In the genomic region with DNA sequence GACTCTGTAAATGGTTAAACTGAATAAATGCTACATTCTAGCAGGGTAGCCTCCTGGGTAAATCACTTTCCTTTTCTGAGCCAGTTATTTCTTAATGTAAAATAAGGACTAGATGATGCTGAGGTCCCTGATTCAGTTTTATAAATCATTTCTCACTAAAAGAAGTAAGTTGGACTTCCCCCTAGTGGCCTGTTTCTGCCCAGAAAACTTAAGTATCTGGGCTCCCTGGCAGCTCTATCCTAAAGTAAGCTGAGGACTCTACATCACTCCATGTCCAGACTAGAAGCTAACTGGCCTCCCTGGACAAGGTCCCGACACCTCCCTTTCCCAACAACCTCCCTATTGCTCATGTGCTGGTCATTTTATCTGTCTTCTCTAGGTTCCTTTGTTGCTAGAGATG, we compare ENCODE assay signal across 2 cellular contexts.
TF ChIP-seq lines count a peak whose summit lies in the region.

No MANE protein-coding gene starts in this region.

TF ChIP-seq in HCT116, 20 proteins besides CTCF, POLR2A, EP300 and RAD21:
- TF ChIP-seq EZH2phosphoT487 (IDR thresholded peaks at IDR 0.05; ENCODE audit: borderline replicate concordance): no peak
- TF ChIP-seq ZNF274 (IDR thresholded peaks at IDR 0.05; ENCODE audit: low read depth, low read length): no peak
- TF ChIP-seq, protein P1, sequence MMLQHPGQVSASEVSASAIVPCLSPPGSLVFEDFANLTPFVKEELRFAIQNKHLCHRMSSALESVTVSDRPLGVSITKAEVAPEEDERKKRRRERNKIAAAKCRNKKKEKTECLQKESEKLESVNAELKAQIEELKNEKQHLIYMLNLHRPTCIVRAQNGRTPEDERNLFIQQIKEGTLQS (IDR thresholded peaks at IDR 0.05): no peak
- TF ChIP-seq SP1 (IDR thresholded peaks at IDR 0.05; ENCODE audit: low read depth): no peak
- no peak for TF ChIP-seq EGR1 (IDR thresholded peaks at IDR 0.05; ENCODE audit: low read depth)
- TF ChIP-seq, protein P2, sequence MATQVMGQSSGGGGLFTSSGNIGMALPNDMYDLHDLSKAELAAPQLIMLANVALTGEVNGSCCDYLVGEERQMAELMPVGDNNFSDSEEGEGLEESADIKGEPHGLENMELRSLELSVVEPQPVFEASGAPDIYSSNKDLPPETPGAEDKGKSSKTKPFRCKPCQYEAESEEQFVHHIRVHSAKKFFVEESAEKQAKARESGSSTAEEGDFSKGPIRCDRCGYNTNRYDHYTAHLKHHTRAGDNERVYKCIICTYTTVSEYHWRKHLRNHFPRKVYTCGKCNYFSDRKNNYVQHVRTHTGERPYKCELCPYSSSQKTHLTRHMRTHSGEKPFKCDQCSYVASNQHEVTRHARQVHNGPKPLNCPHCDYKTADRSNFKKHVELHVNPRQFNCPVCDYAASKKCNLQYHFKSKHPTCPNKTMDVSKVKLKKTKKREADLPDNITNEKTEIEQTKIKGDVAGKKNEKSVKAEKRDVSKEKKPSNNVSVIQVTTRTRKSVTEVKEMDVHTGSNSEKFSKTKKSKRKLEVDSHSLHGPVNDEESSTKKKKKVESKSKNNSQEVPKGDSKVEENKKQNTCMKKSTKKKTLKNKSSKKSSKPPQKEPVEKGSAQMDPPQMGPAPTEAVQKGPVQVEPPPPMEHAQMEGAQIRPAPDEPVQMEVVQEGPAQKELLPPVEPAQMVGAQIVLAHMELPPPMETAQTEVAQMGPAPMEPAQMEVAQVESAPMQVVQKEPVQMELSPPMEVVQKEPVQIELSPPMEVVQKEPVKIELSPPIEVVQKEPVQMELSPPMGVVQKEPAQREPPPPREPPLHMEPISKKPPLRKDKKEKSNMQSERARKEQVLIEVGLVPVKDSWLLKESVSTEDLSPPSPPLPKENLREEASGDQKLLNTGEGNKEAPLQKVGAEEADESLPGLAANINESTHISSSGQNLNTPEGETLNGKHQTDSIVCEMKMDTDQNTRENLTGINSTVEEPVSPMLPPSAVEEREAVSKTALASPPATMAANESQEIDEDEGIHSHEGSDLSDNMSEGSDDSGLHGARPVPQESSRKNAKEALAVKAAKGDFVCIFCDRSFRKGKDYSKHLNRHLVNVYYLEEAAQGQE (IDR thresholded peaks at IDR 0.05; ENCODE audit: low read depth): no peak
- no peak for TF ChIP-seq EZH2 (IDR thresholded peaks at IDR 0.05)
- TF ChIP-seq ZBTB33 (IDR thresholded peaks at IDR 0.05; ENCODE audit: extremely low read depth, insufficient replicate concordance, low read length): no peak
- TF ChIP-seq ZFX (IDR thresholded peaks at IDR 0.05): no peak
- no peak for TF ChIP-seq SIN3A (IDR thresholded peaks at IDR 0.05; ENCODE audit: low read depth)
- no peak for TF ChIP-seq JUND (IDR thresholded peaks at IDR 0.05)
- TF ChIP-seq, protein P3, sequence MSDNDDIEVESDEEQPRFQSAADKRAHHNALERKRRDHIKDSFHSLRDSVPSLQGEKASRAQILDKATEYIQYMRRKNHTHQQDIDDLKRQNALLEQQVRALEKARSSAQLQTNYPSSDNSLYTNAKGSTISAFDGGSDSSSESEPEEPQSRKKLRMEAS (IDR thresholded peaks at IDR 0.05): no peak
- TF ChIP-seq SRF (IDR thresholded peaks at IDR 0.05; ENCODE audit: low read depth): no peak
- TF ChIP-seq ELF1 (IDR thresholded peaks at IDR 0.05; ENCODE audit: borderline replicate concordance, low read depth): no peak
- no peak for TF ChIP-seq CEBPB (IDR thresholded peaks at IDR 0.05; ENCODE audit: low read depth)
- TF ChIP-seq POLR2AphosphoS5 (IDR thresholded peaks at IDR 0.05; ENCODE audit: low read depth, low read length): no peak

TF ChIP-seq in liver, 16 proteins besides CTCF, POLR2A, EP300 and RAD21:
- TF ChIP-seq HNF4A (conservative IDR thresholded peaks at IDR 0.05): no peak
- TF ChIP-seq EGR1 (IDR thresholded peaks at IDR 0.05; ENCODE audit: low read depth in 2 of 2): no peak
- TF ChIP-seq TAF1 (conservative IDR thresholded peaks at IDR 0.05): no peak
- TF ChIP-seq FOXA2 (IDR thresholded peaks at IDR 0.05): no peak
- TF ChIP-seq YY1 (IDR thresholded peaks at IDR 0.05): no peak
- TF ChIP-seq RXRA (IDR thresholded peaks at IDR 0.05): no peak
